30 cellular contexts compared by ENCODE assay signal in the genomic region with DNA sequence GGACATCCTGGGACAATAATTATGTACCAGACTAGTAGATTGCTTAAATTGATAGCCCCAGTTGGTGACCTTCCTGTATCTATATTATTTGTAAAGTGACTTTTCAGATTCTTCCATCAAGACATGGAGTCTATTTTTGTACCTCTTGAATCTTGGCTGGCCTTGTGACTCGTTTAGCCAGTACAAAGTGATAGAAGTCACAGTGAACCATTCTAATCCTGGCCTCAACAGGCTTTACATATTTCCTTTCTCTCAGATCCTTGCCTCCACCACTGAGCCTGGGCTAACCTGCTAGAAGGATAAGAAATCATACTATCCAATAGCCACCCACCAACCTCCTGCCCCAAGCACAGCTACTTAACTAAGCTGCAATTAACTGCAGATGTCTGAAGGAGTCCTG. TPM values are rescaled to one million over a fixed set of nuclear protein-coding genes. Genes with fewer than 3 reads are reported as not detected.
"Had no signal": no experiment of that assay in that cellular context is flagged by ENCODE, and none has a peak within 500 bp of the region (broad histone marks: within the 10 kb centered on the region; RNA-seq: fewer than 3 reads in every experiment).

No MANE protein-coding gene starts in this region.

- H3K9me3 ChIP-seq: body of pancreas, gastroesophageal sphincter had no signal

- H3K27ac ChIP-seq: body of pancreas, coronary artery, dorsolateral prefrontal cortex, gastroesophageal sphincter had no signal

- DNase-seq: activated CD4-positive, alpha-beta T cell treated with anti-CD3 and anti-CD28 coated beads for 48 hours; activated CD4-positive, alpha-beta T cell treated with anti-CD3 and anti-CD28 coated beads, Interleukin-2, amount 50 U/mL, for 1 hour; activated CD4-positive, alpha-beta T cell treated with anti-CD3 and anti-CD28 coated beads, Interleukin-2, amount 50 U/mL, for 48 hours; activated CD8-positive, alpha-beta memory T cell treated with anti-CD3 and anti-CD28 coated beads for 24 hours; activated CD8-positive, alpha-beta T cell treated with anti-CD3 and anti-CD28 coated beads for 36 hours; activated effector memory CD4-positive, alpha-beta T cell treated with Interleukin-2 at 50 U/mL for 16 hours; activated gamma-delta T cell treated with Interleukin-2 at 50 U/mL for 16 hours; activated naive CD4-positive, alpha-beta T cell treated with anti-CD3 and anti-CD28 coated beads, Interleukin-2, amount 50 U/mL, for 16 hours; activated naive CD4-positive, alpha-beta T cell treated with Interleukin-2 at 50 U/mL for 16 hours; activated T-cell treated with anti-CD3 and anti-CD28 coated beads, Interleukin-2, amount 50 U/mL, for 4 hours; amygdala; aorta; body of pancreas; central memory CD4-positive, alpha-beta T cell; dorsolateral prefrontal cortex; effector memory CD4-positive, alpha-beta T cell; endodermal cell; foreskin melanocyte; T-helper 2 cell had no signal

- H3K4me3 ChIP-seq: body of pancreas, coronary artery, dorsolateral prefrontal cortex, gastroesophageal sphincter had no signal

- ATAC-seq: activated CD8-positive, alpha-beta T cell treated with anti-CD3 and anti-CD28 coated beads for 36 hours; activated T-cell treated with anti-CD3 and anti-CD28 coated beads, Interleukin-2, amount 50 U/mL, for 4 hours; activated T-helper 17 cell treated with anti-CD3 and anti-CD28 coated beads, Interleukin-2, amount 50 U/mL, for 72 hours; body of pancreas; esophagus mucosa; gastroesophageal sphincter; WTC11 had no signal

- H3K4me1 ChIP-seq: body of pancreas, gastroesophageal sphincter had no signal

- H3K36me3 ChIP-seq: gastroesophageal sphincter had no signal

- H3K27me3 ChIP-seq: body of pancreas, dorsolateral prefrontal cortex, gastroesophageal sphincter had no signal

RNA-seq across cellular contexts. Expression of gene SLC6A5, which starts 37.5 kb away (rescaled TPM):
- total RNA-seq: activated CD8-positive, alpha-beta T cell treated with anti-CD3 and anti-CD28 coated beads for 36 hours; activated T-cell treated with anti-CD3 and anti-CD28 coated beads, Interleukin-2, amount 50 U/mL, for 4 hours; activated T-helper 17 cell treated with anti-CD3 and anti-CD28 coated beads, Interleukin-2, amount 50 U/mL, for 72 hours; aorta; body of pancreas; endodermal cell; epithelial cell of proximal tubule; esophagus mucosa; fibroblast of lung; fibroblast of villous mesenchyme; gastroesophageal sphincter; glomerular endothelial cell; T-helper 1 cell treated with Interleukin-12 subunit alpha and Interleukin-12 subunit beta and Interleukin-4 antibody, amounts not matched to agents 30 ng/mL and 1 ng/mL, for 36 hours; WTC11 had no signal
- polyA plus RNA-seq: adipose tissue, aorta, fibroblast of lung had no signal
